ENCODE assay signal across 19 cellular contexts in genomic region chr9:84187090-84187489, GRCh38.
DNase-seq lines count a peak whose midpoint lies in the region; ATAC-seq, FAIRE-seq and TF ChIP-seq lines count a peak whose summit lies in the region.
"Had no signal": no experiment of that assay in that cellular context is flagged by ENCODE, and none has a peak within 500 bp of the region (broad histone marks: within the 10 kb centered on the region; RNA-seq: fewer than 3 reads in every experiment).

No MANE protein-coding gene starts in this region.

- H3K27me3 ChIP-seq in K562 (ENCODE audit: control insufficient read depth in 2 of 2, insufficient read depth in 2 of 2, low read length in 2 of 2) (peaks cover 3 to 7% of the 10 kb centered on the region in 2 experiments; a peak in 1 of 5 replicates), parathyroid adenoma (ENCODE audit: control insufficient read depth, insufficient read depth, low read length) (no peaks in the 10 kb centered on the region), WERI-Rb-1 (ENCODE audit: insufficient read depth, low read depth, severe bottlenecking) (no peaks in the 10 kb centered on the region)

- TF ChIP-seq POLR2A in K562 (conservative IDR thresholded peaks at IDR 0.05), result no peak

- H3K9ac ChIP-seq in K562 (ENCODE audit: insufficient read depth in 1 of 2, low read depth in 2 of 2, low read length in 2 of 2), result no peak overlapping the region
- H3K9ac ChIP-seq in parathyroid adenoma, result no peak overlapping the region

- TF ChIP-seq EP300 in K562 (IDR thresholded peaks at IDR 0.05; ENCODE audit: low read length), result no peak

- POLR2A ChIA-PET in K562 (lab: Yijun Ruan, JAX), result no interaction called here

- no peak for ATAC-seq in K562

- BruUV-seq in K562 (replicated peaks; lab: Mats Ljungman, UMichigan), result no TSS peak

- H2AFZ ChIP-seq in K562 (ENCODE audit: low read depth, low read length) (no peak overlapping the region), parathyroid adenoma (peak overlapping the region; percentile 33)

- H3K4me3 ChIP-seq in K562, result no peak overlapping the region
- H3K4me3 ChIP-seq in parathyroid adenoma (ENCODE audit: low read depth, low read length), result no peak overlapping the region
- no peak overlapping the region for H3K4me3 ChIP-seq in WERI-Rb-1 (ENCODE audit: low read depth, low read length)

- H3K9me3 ChIP-seq in K562 (replicated peaks; ENCODE audit: control insufficient read depth, insufficient read depth, low read depth, low read length) (no peaks in the 10 kb centered on the region), parathyroid adenoma (ENCODE audit: control insufficient read depth, low read length) (no peaks in the 10 kb centered on the region), WERI-Rb-1 (ENCODE audit: severe bottlenecking) (no peaks in the 10 kb centered on the region)
- H3K9me3 ChIP-seq: BE2C had no signal

- no peaks in the 10 kb centered on the region for H3K9me1 ChIP-seq in K562 (ENCODE audit: control insufficient read depth, insufficient read depth, low read length)

- TF ChIP-seq CTCF in K562 (IDR thresholded peaks at IDR 0.05 in 2 of 3, conservative IDR thresholded peaks at IDR 0.05 in 1 of 3; ENCODE audit: insufficient read depth in 2 of 3, low read depth in 1 of 3, low read length in 3 of 3) (no peak), parathyroid adenoma (IDR thresholded peaks at IDR 0.05) (no peak), WERI-Rb-1 (IDR thresholded peaks at IDR 0.05; ENCODE audit: low read depth, low read length) (no peak)

- in situ Hi-C loops in K562 (cut with MboI), result no loop called here

- no peak for TF ChIP-seq RAD21 in K562 (CRISPR knock-in tag; conservative IDR thresholded peaks at IDR 0.05 in 1 of 2, IDR thresholded peaks at IDR 0.05 in 1 of 2)

- DNase-seq in EH (ENCODE audit: low read depth), result peak; percentile 56
- peak; percentile 48 for DNase-seq in NCI-H226
- DNase-seq in K562 (ENCODE audit: extremely low read depth in 1 of 4, low spot score in 3 of 4), result no peak
- DNase-seq in NAMALWA (ENCODE audit: low spot score), result no peak
- no peak for DNase-seq in foreskin melanocyte
- no peak for DNase-seq in activated effector memory CD4-positive, alpha-beta T cell treated with Interleukin-2 at 50 U/mL for 16 hours
- no peak for DNase-seq in WERI-Rb-1
- DNase-seq: BE2C; CD4-positive, alpha-beta T cell; DMS153; KG1; NCI-H1694 treated with DMSO at 0.1 percent for 48 hours; NCI-H510A; NCI-H774; SHP77 had no signal

- intact Hi-C loops in K562 (cut with micrococcal nuclease), result no loop called here

- H3K79me2 ChIP-seq in K562 (ENCODE audit: control insufficient read depth, insufficient read depth, low read length) (no peaks in the 10 kb centered on the region), parathyroid adenoma (no peaks in the 10 kb centered on the region)

- no peak overlapping the region for H3K27ac ChIP-seq in K562 (ENCODE audit: extremely low read depth, low read depth, low read length)
- no peak overlapping the region for H3K27ac ChIP-seq in parathyroid adenoma
- no peak overlapping the region for H3K27ac ChIP-seq in WERI-Rb-1

- no peak for FAIRE-seq in K562 (lab: Jason Lieb, UNC)
- FAIRE-seq: GM12891, GM19239, H1 had no signal

- 5% methylated on average over 5 of the region's 5 CpGs for WGBS in K562 (ENCODE audit: insufficient coverage, low coverage, missing lambda C conversion rate)

- no peaks in the 10 kb centered on the region for H3K36me3 ChIP-seq in K562 (ENCODE audit: control insufficient read depth, insufficient read depth, low read length)
- no peaks in the 10 kb centered on the region for H3K36me3 ChIP-seq in parathyroid adenoma (ENCODE audit: control insufficient read depth, insufficient read depth, low read length)
- H3K36me3 ChIP-seq in WERI-Rb-1, result no peaks in the 10 kb centered on the region
- H3K36me3 ChIP-seq: BE2C had no signal

- H3K4me1 ChIP-seq in K562 (replicated peaks in 1 of 2; ENCODE audit: control insufficient read depth in 2 of 2, insufficient read depth in 2 of 2, low read length in 2 of 2) (no peaks in the 10 kb centered on the region), parathyroid adenoma (peaks cover 2% of the 10 kb centered on the region)
- H3K4me1 ChIP-seq: BE2C had no signal

- H3K4me2 ChIP-seq in K562 (ENCODE audit: insufficient read depth, low read length) (no peak overlapping the region), parathyroid adenoma (ENCODE audit: low read length) (no peak overlapping the region)

- H4K20me1 ChIP-seq in K562 (replicated peaks; ENCODE audit: control insufficient read depth, insufficient read depth, low read length), result no peaks in the 10 kb centered on the region

- CTCF ChIA-PET in K562 (lab: Yijun Ruan, JAX; ENCODE audit: low intra/inter-chr PET ratio), result no interaction called here

TF ChIP-seq in K562, 482 proteins besides CTCF, POLR2A, EP300 and RAD21:
- TF ChIP-seq ZNF316 (IDR thresholded peaks at IDR 0.05), result 0 out of 2 replicates have a peak, but pooled peaks have one; percentile 14
- no peak for TF ChIP-seq PHB2 (IDR thresholded peaks at IDR 0.05; ENCODE audit: low read depth)
- TF ChIP-seq, protein P1, sequence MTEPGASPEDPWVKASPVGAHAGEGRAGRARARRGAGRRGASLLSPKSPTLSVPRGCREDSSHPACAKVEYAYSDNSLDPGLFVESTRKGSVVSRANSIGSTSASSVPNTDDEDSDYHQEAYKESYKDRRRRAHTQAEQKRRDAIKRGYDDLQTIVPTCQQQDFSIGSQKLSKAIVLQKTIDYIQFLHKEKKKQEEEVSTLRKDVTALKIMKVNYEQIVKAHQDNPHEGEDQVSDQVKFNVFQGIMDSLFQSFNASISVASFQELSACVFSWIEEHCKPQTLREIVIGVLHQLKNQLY (CRISPR knock-in tag; conservative IDR thresholded peaks at IDR 0.05), result no peak
- no peak for TF ChIP-seq HSF4 (CRISPR knock-in tag; IDR thresholded peaks at IDR 0.05; ENCODE audit: borderline replicate concordance)
TF ChIP-seq in K562: peak in this region for 1.

Comparison
In these comparisons a context has a peak if more than half of its experiments do, and no peak if none do; other contexts are left out.
1. DNase-seq: peak in EH (single experiment) and NCI-H226 (single experiment); none in K562 (0 of 4), NAMALWA (single experiment), foreskin melanocyte (single experiment), activated effector memory CD4-positive, alpha-beta T cell treated with Interleukin-2 at 50 U/mL for 16 hours (single experiment) and WERI-Rb-1 (single experiment).